Comparison of ENCODE assay signal across 21 cellular contexts in the genomic region with DNA sequence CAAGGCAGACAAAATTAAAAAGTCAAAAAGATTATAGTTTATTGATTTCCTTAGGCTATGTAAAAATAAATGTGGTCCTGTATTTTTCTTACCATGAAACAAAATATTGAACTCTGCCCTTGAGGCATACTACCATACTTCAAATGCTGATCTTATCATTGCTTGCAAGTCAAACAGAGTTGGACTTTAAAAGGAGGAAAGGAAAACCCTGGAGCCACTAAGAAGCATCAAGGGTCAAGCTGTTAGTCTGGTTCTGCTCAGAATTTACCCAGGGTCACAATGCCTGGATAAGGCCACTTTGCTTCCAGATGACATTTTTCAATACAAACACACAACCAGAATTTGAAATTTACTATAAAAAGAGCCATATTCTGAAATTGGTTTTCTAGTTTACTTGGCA. TPM values are rescaled to one million over a fixed set of nuclear protein-coding genes. Genes with fewer than 3 reads are reported as not detected.
DNase-seq lines count a peak whose midpoint lies in the region; ATAC-seq, FAIRE-seq and TF ChIP-seq lines count a peak whose summit lies in the region.
"Had no signal": no experiment of that assay in that cellular context is flagged by ENCODE, and none has a peak within 500 bp of the region (broad histone marks: within the 10 kb centered on the region; RNA-seq: fewer than 3 reads in every experiment).

No MANE protein-coding gene starts in this region.

- H4K8ac ChIP-seq in mesendoderm (ENCODE audit: low read depth, low read length): no peak overlapping the region

- H2BK120ac ChIP-seq in mesendoderm (ENCODE audit: low read depth, low read length): no peak overlapping the region

- DNase-seq in SIG-M5 treated with dmso at 0.1 percent for 504 hours (lab: John Stamatoyannopoulos, UW; ENCODE audit: unreplicated experiment) (peak; percentile 34), SIG-M5 (lab: John Stamatoyannopoulos, UW) (no peak), PC-9 (peak in 1 of 2 experiments; percentile 73), mesendoderm (peak; percentile 54), small intestine (peak; percentile 28), natural killer cell (no peak), right lobe of liver (no peak)
- DNase-seq: 8988T; CD8-positive, alpha-beta T cell; DMS 273 treated with DMSO at 0.1 percent for 48 hours; DND-41; EL; HCEC 1CT; IMR-90 had no signal

- H3K4me2 ChIP-seq in PC-9 (peak overlapping the region; percentile 34; the same call in 1 of the 2 replicates), mesendoderm (ENCODE audit: low read length) (no peak overlapping the region)
- H3K4me2 ChIP-seq: BLaER1 had no signal

- H2AK5ac ChIP-seq in mesendoderm (ENCODE audit: low read length): no peak overlapping the region

- H3K27me3 ChIP-seq in PC-9 (ENCODE audit: insufficient read depth, low read depth) (no peaks in the 10 kb centered on the region), mesendoderm (ENCODE audit: insufficient read depth, low read length, poor library complexity) (no peaks in the 10 kb centered on the region), small intestine (ENCODE audit: control insufficient read depth in 2 of 2, insufficient read depth in 2 of 2, low read length in 2 of 2) (peaks cover 5 to 12% of the 10 kb centered on the region in 2 donors), right lobe of liver (no peaks in the 10 kb centered on the region)
- H3K27me3 ChIP-seq: BLaER1 had no signal

- TF ChIP-seq POLR2A in right lobe of liver (IDR thresholded peaks at IDR 0.05): no peak

- no peaks in the 10 kb centered on the region for H3K9me2 ChIP-seq in PC-9 (ENCODE audit: insufficient read depth)

- no peak overlapping the region for H3K23ac ChIP-seq in mesendoderm (ENCODE audit: low read length)

- CTCF ChIA-PET in PC-9 (lab: Charles Lee): no interaction called here

- H3K4me1 ChIP-seq in PC-9 (replicated peaks; ENCODE audit: insufficient read depth) (peaks cover 16% of the 10 kb centered on the region), mesendoderm (ENCODE audit: control insufficient read depth, low read depth, low read length) (no peaks in the 10 kb centered on the region), small intestine (ENCODE audit: control insufficient read depth in 2 of 2, insufficient read depth in 1 of 2, low read depth in 1 of 2, low read length in 1 of 2) (no peaks in the 10 kb centered on the region), right lobe of liver (peaks cover 0 to 11% (median 5%) of the 10 kb centered on the region in 4 donors)
- H3K4me1 ChIP-seq: BLaER1 had no signal

- no peaks in the 10 kb centered on the region for H4K20me1 ChIP-seq in PC-9 (ENCODE audit: insufficient read depth)
- H4K20me1 ChIP-seq: BLaER1 had no signal

- ATAC-seq in natural killer cell (no peak), GM19395 (IDR thresholded peaks at IDR 0.05; ENCODE audit: unreplicated experiment) (no peak), right lobe of liver (no peak)
- ATAC-seq: CD8-positive, alpha-beta T cell; GM23338 had no signal

- no peak overlapping the region for H3K9ac ChIP-seq in mesendoderm (ENCODE audit: low read length)
- H3K9ac ChIP-seq: BLaER1 had no signal

- peaks cover 3 to 9% of the 10 kb centered on the region in 2 donors for H3K27me3 Mint-ChIP-seq in natural killer cell (ENCODE audit: low read depth in 2 of 2)

- H2BK5ac ChIP-seq in mesendoderm (ENCODE audit: low read length): no peak overlapping the region

- H3K27ac Mint-ChIP-seq in natural killer cell: no peak overlapping the region
- H3K27ac Mint-ChIP-seq: CD8-positive, alpha-beta T cell; GM23338 had no signal

- no peak overlapping the region for H4K5ac ChIP-seq in mesendoderm (ENCODE audit: low read length)

- no peaks in the 10 kb centered on the region for H3K36me3 Mint-ChIP-seq in natural killer cell
- H3K36me3 Mint-ChIP-seq: CD8-positive, alpha-beta T cell had no signal

- no peak overlapping the region for H3K4me3 ChIP-seq in PC-9
- H3K4me3 ChIP-seq in mesendoderm (ENCODE audit: low read length): no peak overlapping the region
- H3K4me3 ChIP-seq in small intestine (ENCODE audit: low read depth in 1 of 2, low read length in 2 of 2): no peak overlapping the region
- no peak overlapping the region for H3K4me3 ChIP-seq in right lobe of liver
- H3K4me3 ChIP-seq: BLaER1 had no signal

- no peaks in the 10 kb centered on the region for H3K79me1 ChIP-seq in mesendoderm (ENCODE audit: low read length)

- no peak overlapping the region for H3K4ac ChIP-seq in mesendoderm (ENCODE audit: low read depth, low read length)

- no peaks in the 10 kb centered on the region for H3K79me2 ChIP-seq in PC-9 (ENCODE audit: low read depth)
- H3K79me2 ChIP-seq in mesendoderm (ENCODE audit: control insufficient read depth, insufficient read depth, low read length): no peaks in the 10 kb centered on the region

- intact Hi-C loops in PC-9 (cut with micrococcal nuclease; ENCODE audit: unreplicated experiment) (loop anchor here (10.0 kb wide), 2 partner anchors 190 to 1040 kb away; no protein-coding TSS in a partner anchor), natural killer cell (cut with micrococcal nuclease) (no loop called here), right lobe of liver (cut with DNase I) (no loop called here)

- no peaks in the 10 kb centered on the region for H3K4me1 Mint-ChIP-seq in natural killer cell

- BruUV-seq in PC-9 (replicated peaks; lab: Mats Ljungman, UMichigan): no TSS peak

- no peak for FAIRE-seq in small intestine (lab: Jason Lieb, UNC)
- FAIRE-seq: G401.6, GM12891, H54 had no signal

- H3K18ac ChIP-seq in mesendoderm (ENCODE audit: low read length): no peak overlapping the region

- POLR2A ChIA-PET in PC-9 (lab: Charles Lee; ENCODE audit: unreplicated experiment): interaction anchor here (0.5 kb wide), 1 partner anchor 110 kb away, joined by 10 read pairs; no protein-coding TSS in a partner anchor

- H3K56ac ChIP-seq in mesendoderm (ENCODE audit: low read length): no peak overlapping the region

- peaks cover 4% of the 10 kb centered on the region; the same call in 1 of the 2 replicates for H3F3A ChIP-seq in PC-9 (ENCODE audit: insufficient read depth, low read depth)

- no peak overlapping the region for H3K4me3 Mint-ChIP-seq in natural killer cell
- H3K4me3 Mint-ChIP-seq: CD8-positive, alpha-beta T cell had no signal

- no peaks in the 10 kb centered on the region for H3K9me3 Mint-ChIP-seq in natural killer cell
- H3K9me3 Mint-ChIP-seq: CD8-positive, alpha-beta T cell had no signal

- TF ChIP-seq CTCF in PC-9 (conservative IDR thresholded peaks at IDR 0.05) (no peak), natural killer cell (IDR thresholded peaks at IDR 0.05) (no peak), right lobe of liver (IDR thresholded peaks at IDR 0.05) (no peak)

- no peak overlapping the region for H2BK15ac ChIP-seq in mesendoderm (replicated peaks; ENCODE audit: low read depth)

- H3K9me3 ChIP-seq in PC-9 (ENCODE audit: insufficient read depth, low read depth): no peaks in the 10 kb centered on the region
- no peaks in the 10 kb centered on the region for H3K9me3 ChIP-seq in small intestine (ENCODE audit: control insufficient read depth, low read depth)
- H3K9me3 ChIP-seq in right lobe of liver: no peaks in the 10 kb centered on the region

- no peaks in the 10 kb centered on the region for H3K36me3 ChIP-seq in PC-9 (ENCODE audit: low read depth)
- H3K36me3 ChIP-seq in mesendoderm (ENCODE audit: control insufficient read depth, insufficient read depth, low read length): no peaks in the 10 kb centered on the region
- no peaks in the 10 kb centered on the region for H3K36me3 ChIP-seq in small intestine (ENCODE audit: control insufficient read depth in 2 of 2, insufficient read depth in 2 of 2, low read length in 2 of 2)
- no peaks in the 10 kb centered on the region for H3K36me3 ChIP-seq in right lobe of liver
- H3K36me3 ChIP-seq: BLaER1 had no signal

- H2AFZ ChIP-seq in PC-9: no peak overlapping the region

- no peak overlapping the region for H3K27ac ChIP-seq in PC-9
- no peak overlapping the region for H3K27ac ChIP-seq in mesendoderm (ENCODE audit: low read depth, low read length)
- H3K27ac ChIP-seq in small intestine (ENCODE audit: low read depth in 1 of 2, low read length in 1 of 2): no peak overlapping the region
- no peak overlapping the region for H3K27ac ChIP-seq in right lobe of liver
- H3K27ac ChIP-seq: BLaER1 had no signal

RNA-seq across cellular contexts. Expression of a gene that starts 2.2 kb away (rescaled TPM):
- total RNA-seq in PC-9 (2021) (0.53 and 0.65 TPM in 2 replicates), natural killer cell (not detected), right lobe of liver (1 to 10 TPM in 3 of 6 experiments, under 1 TPM in 3; 0.18 to 2.9 (median 1.5) TPM)
- 2.3 TPM for polyA plus RNA-seq in mesendoderm (2013, experiment 1 of 2)
- 2.4 TPM for polyA plus RNA-seq in mesendoderm (2013, experiment 2 of 2)
- polyA plus RNA-seq in small intestine: under 1 TPM in 1 of 3 donors, not detected in 2; 0.10 TPM
- total RNA-seq: CD8-positive, alpha-beta T cell; IMR-90 had no signal
- polyA plus RNA-seq: AG04450, IMR-90 had no signal

Comparison
In these comparisons a context has a peak if more than half of its experiments do, and no peak if none do; other contexts are left out.
1. DNase-seq: peak in SIG-M5 treated with dmso at 0.1 percent for 504 hours (single experiment), mesendoderm (single experiment) and small intestine (single experiment); none in SIG-M5 (single experiment), natural killer cell (single experiment) and right lobe of liver (0 of 3).